ENCODE assay signal across 14 cellular contexts in genomic region chr11:78415338-78415737, GRCh38. TPM values are rescaled to one million over a fixed set of nuclear protein-coding genes. Genes with fewer than 3 reads are reported as not detected.
DNase-seq lines count a peak whose midpoint lies in the region; ATAC-seq, FAIRE-seq and TF ChIP-seq lines count a peak whose summit lies in the region.
"Had no signal": no experiment of that assay in that cellular context is flagged by ENCODE, and none has a peak within 500 bp of the region (broad histone marks: within the 10 kb centered on the region; RNA-seq: fewer than 3 reads in every experiment).

No MANE protein-coding gene starts in this region.

- no peak for DNase-seq in activated CD4-positive, alpha-beta memory T cell treated with anti-CD3 and anti-CD28 coated beads, Interleukin-2, amount 10 ng/mL, durations not matched to agents 7 days and 5 days
- no peak for DNase-seq in activated CD4-positive, alpha-beta memory T cell treated with anti-CD3 and anti-CD28 coated beads for 36 hours
- DNase-seq in NB4 (ENCODE audit: low read depth) (peak; percentile 24), stomach (no peak), RCC 7860 (ENCODE audit: low spot score) (no peak), HPDE6-E6E7 (ENCODE audit: extremely low spot score) (no peak)
- no peak for DNase-seq in activated T-cell treated with anti-CD3 and anti-CD28 coated beads, Interleukin-2, amount 50 U/mL, for 48 hours
- DNase-seq: activated CD4-positive, alpha-beta T cell treated with anti-CD3 and anti-CD28 coated beads for 1 hour; effector memory CD8-positive, alpha-beta T cell; NCI-H446; SIG-M5; small intestine had no signal

- CTCF ChIA-PET in activated CD4-positive, alpha-beta memory T cell treated with anti-CD3 and anti-CD28 coated beads, Interleukin-2, amount 10 ng/mL, durations not matched to agents 7 days and 5 days (lab: Charles Lee) = interaction anchor here (0.6 to 8.4 kb wide), 16 partner anchors 8 to 227 kb away, joined by 3 to 85 read pairs (median 4); partner anchors contain the start of genes KCTD21, NARS2 and USP35
- CTCF ChIA-PET in activated CD4-positive, alpha-beta memory T cell treated with anti-CD3 and anti-CD28 coated beads for 36 hours (lab: Charles Lee) = interaction anchor here (0.6 to 6.9 kb wide), 13 partner anchors 8 to 421 kb away, joined by 3 to 97 read pairs (median 4); partner anchors contain the start of genes INTS4, KCTD21, NARS2 and USP35

- no peak for FAIRE-seq in RCC 7860 (lab: Jason Lieb, UNC)
- FAIRE-seq: H1, small intestine had no signal

- ATAC-seq in gastroesophageal sphincter = no peak
- ATAC-seq: effector memory CD8-positive, alpha-beta T cell had no signal

- H3K4me3 ChIP-seq in NB4 (ENCODE audit: low read depth, low read length) (peak overlapping the region; percentile 81), gastroesophageal sphincter (no peak overlapping the region), stomach (no peak overlapping the region)

- no peaks in the 10 kb centered on the region for H3K27me3 ChIP-seq in gastroesophageal sphincter
- no peaks in the 10 kb centered on the region for H3K27me3 ChIP-seq in stomach

- intact Hi-C loops in activated CD4-positive, alpha-beta memory T cell treated with anti-CD3 and anti-CD28 coated beads for 36 hours (cut with micrococcal nuclease) = loop anchor here (5.0 kb wide), 6 partner anchors 88 to 593 kb away; partner anchors contain the start of genes AAMDC, ALG8, NDUFC2 and RSF1
- intact Hi-C loops in stomach (cut with DNase I; ENCODE audit: low total_unique reads) = no loop called here

- TF ChIP-seq CTCF in NB4 (IDR thresholded peaks at IDR 0.05; ENCODE audit: low read depth, low read length) (no peak), gastroesophageal sphincter (IDR thresholded peaks at IDR 0.05) (no peak), stomach (IDR thresholded peaks at IDR 0.05) (no peak)

- peak overlapping the region; percentile 28 for H3K27ac Mint-ChIP-seq in activated CD4-positive, alpha-beta memory T cell treated with anti-CD3 and anti-CD28 coated beads, Interleukin-2, amount 10 ng/mL, durations not matched to agents 7 days and 5 days
- H3K27ac Mint-ChIP-seq in activated CD4-positive, alpha-beta memory T cell treated with anti-CD3 and anti-CD28 coated beads for 36 hours = no peak overlapping the region

- H3K9me3 ChIP-seq in gastroesophageal sphincter = peaks cover 0 to 5% (median 0%) of the 10 kb centered on the region in 3 donors
- peaks cover 0 to 3% (median 1%) of the 10 kb centered on the region in 4 donors for H3K9me3 ChIP-seq in stomach

- H3K4me1 Mint-ChIP-seq in activated CD4-positive, alpha-beta memory T cell treated with anti-CD3 and anti-CD28 coated beads, Interleukin-2, amount 10 ng/mL, durations not matched to agents 7 days and 5 days = peaks cover 57% of the 10 kb centered on the region
- peaks cover 24% of the 10 kb centered on the region for H3K4me1 Mint-ChIP-seq in activated CD4-positive, alpha-beta memory T cell treated with anti-CD3 and anti-CD28 coated beads for 36 hours (ENCODE audit: low read depth)

- H3K9me3 Mint-ChIP-seq in activated CD4-positive, alpha-beta memory T cell treated with anti-CD3 and anti-CD28 coated beads, Interleukin-2, amount 10 ng/mL, durations not matched to agents 7 days and 5 days = no peaks in the 10 kb centered on the region
- no peaks in the 10 kb centered on the region for H3K9me3 Mint-ChIP-seq in activated CD4-positive, alpha-beta memory T cell treated with anti-CD3 and anti-CD28 coated beads for 36 hours
- H3K9me3 Mint-ChIP-seq: effector memory CD8-positive, alpha-beta T cell had no signal

- peak overlapping the region; percentile 95 for H3K4me3 Mint-ChIP-seq in activated CD4-positive, alpha-beta memory T cell treated with anti-CD3 and anti-CD28 coated beads, Interleukin-2, amount 10 ng/mL, durations not matched to agents 7 days and 5 days
- no peak overlapping the region for H3K4me3 Mint-ChIP-seq in activated CD4-positive, alpha-beta memory T cell treated with anti-CD3 and anti-CD28 coated beads for 36 hours

- TF ChIP-seq EP300 in gastroesophageal sphincter (IDR thresholded peaks at IDR 0.05) (no peak), stomach (IDR thresholded peaks at IDR 0.05) (no peak)

- H3K27me3 Mint-ChIP-seq in activated CD4-positive, alpha-beta memory T cell treated with anti-CD3 and anti-CD28 coated beads, Interleukin-2, amount 10 ng/mL, durations not matched to agents 7 days and 5 days = peaks cover 18% of the 10 kb centered on the region
- peaks cover 14% of the 10 kb centered on the region for H3K27me3 Mint-ChIP-seq in activated CD4-positive, alpha-beta memory T cell treated with anti-CD3 and anti-CD28 coated beads for 36 hours

- H3K4me1 ChIP-seq in gastroesophageal sphincter (peaks cover 0 to 52% (median 18%) of the 10 kb centered on the region in 3 donors), stomach (peaks cover 18 to 48% (median 36%) of the 10 kb centered on the region in 4 donors)

- TF ChIP-seq POLR2A in NB4 (IDR thresholded peaks at IDR 0.05; ENCODE audit: extremely low read depth, insufficient read length) (no peak), gastroesophageal sphincter (IDR thresholded peaks at IDR 0.05) (no peak), stomach (IDR thresholded peaks at IDR 0.05) (no peak)

- peaks cover 21% of the 10 kb centered on the region for H3K36me3 Mint-ChIP-seq in activated CD4-positive, alpha-beta memory T cell treated with anti-CD3 and anti-CD28 coated beads, Interleukin-2, amount 10 ng/mL, durations not matched to agents 7 days and 5 days (ENCODE audit: low read depth)
- H3K36me3 Mint-ChIP-seq in activated CD4-positive, alpha-beta memory T cell treated with anti-CD3 and anti-CD28 coated beads for 36 hours = no peaks in the 10 kb centered on the region

- POLR2A ChIA-PET in activated CD4-positive, alpha-beta memory T cell treated with anti-CD3 and anti-CD28 coated beads, Interleukin-2, amount 10 ng/mL, durations not matched to agents 7 days and 5 days (lab: Charles Lee) = interaction anchor here (0.9 to 4.7 kb wide), 11 partner anchors 10 to 226 kb away, joined by 3 to 59 read pairs (median 9); partner anchors contain the start of gene NARS2
- POLR2A ChIA-PET in activated CD4-positive, alpha-beta memory T cell treated with anti-CD3 and anti-CD28 coated beads for 36 hours (lab: Charles Lee) = no interaction called here

- no peaks in the 10 kb centered on the region for H3K36me3 ChIP-seq in gastroesophageal sphincter
- H3K36me3 ChIP-seq in stomach = no peaks in the 10 kb centered on the region

- WGBS in gastroesophageal sphincter (ENCODE audit: low coverage in 1 of 2), 2 donors = 56 to 79% methylated on average over 4 of the region's 4 CpGs
- 52 to 79% (median 74%) methylated on average over 4 of the region's 4 CpGs for WGBS in stomach, 5 donors

- H3K27ac ChIP-seq in gastroesophageal sphincter (peak overlapping the region in 3 of 4 donors; percentile 63 to 100 (median 94)), stomach (peak overlapping the region in 4 of 5 donors; percentile 98 to 99 (median 98))

RNA-seq across cellular contexts. Expression of gene GAB2, which starts 2.3 kb away (rescaled TPM):
- 10 to 100 TPM; 51.8 to 55.8 TPM for total RNA-seq in activated CD4-positive, alpha-beta memory T cell treated with anti-CD3 and anti-CD28 coated beads, Interleukin-2, amount 10 ng/mL, durations not matched to agents 7 days and 5 days
- 10 to 100 TPM in 1 of 2 experiments, 1 to 10 TPM in 1; 8.9 to 11.1 TPM for total RNA-seq in activated CD4-positive, alpha-beta memory T cell treated with anti-CD3 and anti-CD28 coated beads for 36 hours
- 10 to 100 TPM; 26.3 to 84.8 (median 26.6) TPM for total RNA-seq in gastroesophageal sphincter
- total RNA-seq in stomach = 10 to 100 TPM in 2 of 5 donors, 1 to 10 TPM in 3; 2.2 to 19.3 (median 7.6) TPM
- 10 to 100 TPM in 1 of 3 donors, 1 to 10 TPM in 2; 3.0 to 13.1 (median 9.6) TPM for polyA plus RNA-seq in stomach
